In the genomic region with DNA sequence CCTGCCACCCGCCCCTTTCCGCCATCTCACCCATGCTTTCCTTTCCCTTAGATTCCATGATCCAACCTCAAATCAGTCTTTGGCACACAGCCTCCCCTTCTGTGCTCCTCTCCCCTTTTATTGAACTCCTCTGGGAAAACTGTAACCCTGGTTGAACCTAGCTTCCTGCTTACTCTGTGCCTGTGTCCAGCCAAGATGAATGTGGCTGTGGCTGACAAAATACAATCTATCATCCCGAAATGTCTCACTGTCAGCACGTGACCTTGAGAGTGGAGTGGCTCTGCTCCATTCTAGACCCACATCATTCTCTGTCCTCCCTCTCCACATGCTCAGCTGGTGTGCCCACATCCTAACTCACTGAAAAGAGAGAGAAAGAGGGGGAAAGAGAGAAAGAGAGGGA, we compare ENCODE assay signal across 14 cellular contexts. TPM values are rescaled to one million over a fixed set of nuclear protein-coding genes. Genes with fewer than 3 reads are reported as not detected.
"Had no signal": no experiment of that assay in that cellular context is flagged by ENCODE, and none has a peak within 500 bp of the region (broad histone marks: within the 10 kb centered on the region; RNA-seq: fewer than 3 reads in every experiment).

No MANE protein-coding gene starts in this region.

- H3K4me3 ChIP-seq: SJCRH30, tibial nerve had no signal

- H3K27ac ChIP-seq: SJCRH30, tibial nerve, VCaP had no signal

- ATAC-seq: activated T-cell treated with anti-CD3 and anti-CD28 coated beads, Interleukin-2, amount 50 U/mL, for 4 hours; left lobe of liver had no signal

- DNase-seq: activated gamma-delta T cell; activated T-cell treated with anti-CD3 and anti-CD28 coated beads, Interleukin-2, amount 50 U/mL, for 4 hours; endodermal cell; glutamatergic neuron; mesendoderm; SJCRH30 had no signal

- H3K36me3 ChIP-seq: SJCRH30, tibial nerve had no signal

- H3K4me3 Mint-ChIP-seq: activated T-cell treated with anti-CD3 and anti-CD28 coated beads, Interleukin-2, amount 50 U/mL, for 4 hours; dendritic cell treated with granulocyte-macrophage colony-stimulating factor and Interleukin-4, amounts not matched to agents 40 ng/mL and 50 ng/mL, for 4 days; endodermal cell had no signal

- H3K4me1 ChIP-seq: SJCRH30, tibial nerve had no signal

- H3K4me1 Mint-ChIP-seq: endodermal cell had no signal

- H3K27me3 ChIP-seq: SJCRH30 had no signal

- H3K9me3 ChIP-seq: SJCRH30, tibial nerve had no signal

- H3K27ac Mint-ChIP-seq: dendritic cell treated with granulocyte-macrophage colony-stimulating factor and Interleukin-4, amounts not matched to agents 40 ng/mL and 50 ng/mL, for 4 days; endodermal cell had no signal

RNA-seq across cellular contexts. Expression of a gene that starts 11.0 kb away (rescaled TPM):
- total RNA-seq: activated T-cell treated with anti-CD3 and anti-CD28 coated beads, Interleukin-2, amount 50 U/mL, for 4 hours; endodermal cell; left lobe of liver; SJCRH30; skeletal muscle tissue; subcutaneous adipose tissue; tibial nerve had no signal
- polyA plus RNA-seq: adipose tissue, esophagus had no signal

RNA-seq across cellular contexts. Expression of a gene that starts 60.0 kb away (rescaled TPM):
- total RNA-seq: activated T-cell treated with anti-CD3 and anti-CD28 coated beads, Interleukin-2, amount 50 U/mL, for 4 hours; endodermal cell; SJCRH30 had no signal
